ENCODE assay signal across 30 cellular contexts in the genomic region with DNA sequence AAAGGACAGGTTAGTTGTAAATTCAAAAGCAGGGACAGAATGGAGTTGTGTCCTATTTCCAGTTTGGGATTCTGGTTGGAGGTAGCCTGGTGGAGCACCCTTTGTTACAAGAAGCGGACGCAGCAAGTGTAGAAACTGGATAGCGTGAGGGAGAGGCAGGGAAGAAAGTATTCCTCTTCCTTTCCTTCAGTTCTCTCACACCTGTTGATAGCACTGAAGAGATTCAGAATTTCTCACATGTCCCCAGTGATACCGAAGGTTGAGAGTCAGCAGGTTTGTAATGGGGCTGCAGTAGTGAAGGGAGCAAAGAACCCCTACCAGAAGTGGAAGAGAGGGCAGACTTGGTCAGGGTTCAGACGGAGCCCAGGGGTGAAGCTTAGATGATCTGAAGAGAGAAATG.
"Had no signal": no experiment of that assay in that cellular context is flagged by ENCODE, and none has a peak within 500 bp of the region (broad histone marks: within the 10 kb centered on the region; RNA-seq: fewer than 3 reads in every experiment).

No MANE protein-coding gene starts in this region.

- H3K27me3 Mint-ChIP-seq: progenitor cell of endocrine pancreas; stimulated activated memory B cell treated with anti-CD40 and anti-IgM and Interleukin-4, amounts not matched to agents 10 μg/mL and 1 μg/mL and 100 μg/mL, for 72 hours; stimulated activated naive CD8-positive, alpha-beta T cell treated with anti-CD3 and anti-CD28 coated beads, Interleukin-15, amount 100 ng/mL, for 72 hours; type B pancreatic cell had no signal

- H3K9me3 ChIP-seq: ovary, psoas muscle, right lobe of liver, sigmoid colon, suprapubic skin, testis, tibial artery, transverse colon, upper lobe of right lung, uterus had no signal

- H3K9me3 Mint-ChIP-seq: natural killer cell; nephron; stimulated activated memory B cell treated with anti-CD40 and anti-IgM and Interleukin-4, amounts not matched to agents 10 μg/mL and 1 μg/mL and 100 μg/mL, for 72 hours; stimulated activated naive CD8-positive, alpha-beta T cell treated with anti-CD3 and anti-CD28 coated beads, Interleukin-15, amount 100 ng/mL, for 72 hours; type B pancreatic cell had no signal

- H3K4me3 ChIP-seq: neural progenitor cell, ovary, psoas muscle, right lobe of liver, sigmoid colon, suprapubic skin, testis, tibial artery, transverse colon, upper lobe of right lung, uterus had no signal

- H3K9ac ChIP-seq: neural progenitor cell, parathyroid adenoma had no signal

- H3K27me3 ChIP-seq: neural progenitor cell, ovary, right lobe of liver, sigmoid colon, suprapubic skin, testis, tibial artery, transverse colon, upper lobe of right lung, uterus had no signal

- H3K36me3 ChIP-seq: neural progenitor cell, ovary, right lobe of liver, sigmoid colon, suprapubic skin, tibial artery, transverse colon, upper lobe of right lung, uterus had no signal

- H2AFZ ChIP-seq: neural progenitor cell, parathyroid adenoma had no signal

- H3K4me3 Mint-ChIP-seq: natural killer cell; nephron; neural progenitor cell; stimulated activated memory B cell treated with anti-CD40 and anti-IgM and Interleukin-4, amounts not matched to agents 10 μg/mL and 1 μg/mL and 100 μg/mL, for 72 hours; stimulated activated naive CD8-positive, alpha-beta T cell treated with anti-CD3 and anti-CD28 coated beads, Interleukin-15, amount 100 ng/mL, for 72 hours; type B pancreatic cell had no signal

- H3K4me2 ChIP-seq: neural progenitor cell had no signal

- ATAC-seq: natural killer cell; psoas muscle; right cardiac atrium; right lobe of liver; stimulated activated memory B cell treated with anti-CD40 and anti-IgM and Interleukin-4, amounts not matched to agents 10 μg/mL and 1 μg/mL and 100 μg/mL, for 72 hours; stimulated activated naive CD8-positive, alpha-beta T cell treated with anti-CD3 and anti-CD28 coated beads, Interleukin-15, amount 100 ng/mL, for 72 hours; stimulated activated naive CD8-positive, alpha-beta T cell treated with anti-CD3 and anti-CD28 coated beads, Interleukin-15, Interleukin-2, amounts not matched to agents 100 U/mL and 50 U/mL, for 24 hours; upper lobe of right lung had no signal

- H3K27ac Mint-ChIP-seq: natural killer cell; nephron; neural progenitor cell; progenitor cell of endocrine pancreas; stimulated activated memory B cell treated with anti-CD40 and anti-IgM and Interleukin-4, amounts not matched to agents 10 μg/mL and 1 μg/mL and 100 μg/mL, for 72 hours; type B pancreatic cell had no signal

- H3K4me1 Mint-ChIP-seq: natural killer cell; stimulated activated memory B cell treated with anti-CD40 and anti-IgM and Interleukin-4, amounts not matched to agents 10 μg/mL and 1 μg/mL and 100 μg/mL, for 72 hours; stimulated activated naive CD8-positive, alpha-beta T cell treated with anti-CD3 and anti-CD28 coated beads, Interleukin-15, amount 100 ng/mL, for 72 hours had no signal

- DNase-seq: natural killer cell; occipital lobe; ovary; posterior cingulate gyrus; psoas muscle; right cardiac atrium; right lobe of liver; sigmoid colon; small intestine; stimulated activated CD4-positive, alpha-beta T cell treated with anti-CD3 and anti-CD28 coated beads, Interleukin-15, amount 100 ng/mL, for 24 hours; stimulated activated CD4-positive, alpha-beta T cell treated with anti-CD3 and anti-CD28 coated beads, Interleukin-2, amount 100 ng/mL, for 24 hours; stimulated activated CD4-positive, alpha-beta T cell treated with anti-CD3 and anti-CD28 coated beads, Interleukin-2, amount 100 ng/mL, for 48 hours; stimulated activated CD4-positive, alpha-beta T cell treated with anti-CD3 and anti-CD28 coated beads, Interleukin-4, amount 100 ng/mL, for 4 hours; stimulated activated CD8-positive, alpha-beta memory T cell treated with anti-CD3 and anti-CD28 coated beads, Interleukin-4, amount 100 ng/mL, for 48 hours; stimulated activated naive CD4-positive, alpha-beta T cell; stimulated activated naive CD8-positive, alpha-beta T cell treated with anti-CD3 and anti-CD28 coated beads, Interleukin-15, amount 100 ng/mL, for 72 hours; stimulated activated naive CD8-positive, alpha-beta T cell treated with anti-CD3 and anti-CD28 coated beads, Interleukin-15, Interleukin-2, amounts not matched to agents 100 U/mL and 50 U/mL, for 24 hours; substantia nigra; testis; tibial artery; transverse colon; upper lobe of right lung; uterus had no signal

- H3K27ac ChIP-seq: neural progenitor cell, ovary, parathyroid adenoma, psoas muscle, right lobe of liver, sigmoid colon, suprapubic skin, testis, tibial artery, transverse colon, upper lobe of right lung, uterus had no signal

- H3K4me1 ChIP-seq: parathyroid adenoma, right lobe of liver, transverse colon, uterus had no signal

- H3K36me3 Mint-ChIP-seq: natural killer cell; stimulated activated memory B cell treated with anti-CD40 and anti-IgM and Interleukin-4, amounts not matched to agents 10 μg/mL and 1 μg/mL and 100 μg/mL, for 72 hours; type B pancreatic cell had no signal
